Comparison of ENCODE assay signal across 18 cellular contexts in the genomic region with DNA sequence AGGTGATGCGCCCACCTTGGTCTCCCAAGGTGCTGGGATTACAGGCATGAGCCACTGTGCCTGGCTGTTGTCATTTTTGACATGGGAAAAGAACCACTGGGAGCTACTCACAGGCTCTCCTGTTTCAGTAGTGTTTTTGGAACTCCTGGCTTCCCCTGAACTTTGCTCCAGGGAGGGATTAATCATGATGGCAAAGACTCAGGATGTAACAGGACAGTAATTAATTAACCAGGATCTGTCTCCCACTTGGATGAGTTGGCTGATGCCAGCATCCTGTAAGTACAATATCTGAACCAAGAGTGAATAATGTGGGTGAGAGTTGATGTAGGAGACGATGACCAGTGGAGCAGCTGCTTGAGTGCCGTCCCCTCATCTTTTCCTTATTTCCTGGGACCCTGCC.
"Had no signal": no experiment of that assay in that cellular context is flagged by ENCODE, and none has a peak within 500 bp of the region (broad histone marks: within the 10 kb centered on the region; RNA-seq: fewer than 3 reads in every experiment).

No MANE protein-coding gene starts in this region.

- H3K27ac Mint-ChIP-seq: activated CD8-positive, alpha-beta memory T cell treated with anti-CD3 and anti-CD28 coated beads, Interleukin-2, amount 10 ng/mL, durations not matched to agents 7 days and 5 days; activated naive CD8-positive, alpha-beta T cell; activated T-cell treated with anti-CD3 and anti-CD28 coated beads, Interleukin-2, amount 50 U/mL, for 24 hours; stimulated activated effector memory CD8-positive, alpha-beta T cell treated with anti-CD3 and anti-CD28 coated beads, Interleukin-12 subunit alpha, Interleukin-12 subunit beta, amount 100 ng/mL, for 72 hours; T-helper 17 cell had no signal

- H3K27ac ChIP-seq: brain microvascular endothelial cell, gastroesophageal sphincter, tibial nerve had no signal

- ATAC-seq: activated CD8-positive, alpha-beta memory T cell treated with anti-CD3 and anti-CD28 coated beads, Interleukin-2, amount 10 ng/mL, durations not matched to agents 7 days and 5 days; gastroesophageal sphincter; mucosa of descending colon; naive thymus-derived CD8-positive, alpha-beta T cell; right cardiac atrium; stimulated activated effector memory CD8-positive, alpha-beta T cell treated with anti-CD3 and anti-CD28 coated beads, Interleukin-12 subunit alpha, Interleukin-12 subunit beta, amount 100 ng/mL, for 72 hours; T-helper 17 cell had no signal

- H3K4me3 ChIP-seq: gastroesophageal sphincter, mucosa of descending colon, tibial nerve had no signal

- H3K9me3 Mint-ChIP-seq: activated T-cell treated with anti-CD3 and anti-CD28 coated beads, Interleukin-2, amount 50 U/mL, for 24 hours; naive thymus-derived CD8-positive, alpha-beta T cell; stimulated activated effector memory CD8-positive, alpha-beta T cell treated with anti-CD3 and anti-CD28 coated beads, Interleukin-12 subunit alpha, Interleukin-12 subunit beta, amount 100 ng/mL, for 72 hours had no signal

- H3K4me3 Mint-ChIP-seq: activated CD8-positive, alpha-beta memory T cell treated with anti-CD3 and anti-CD28 coated beads, Interleukin-2, amount 10 ng/mL, durations not matched to agents 7 days and 5 days; activated naive CD8-positive, alpha-beta T cell; activated T-cell treated with anti-CD3 and anti-CD28 coated beads, Interleukin-2, amount 50 U/mL, for 24 hours; stimulated activated effector memory CD8-positive, alpha-beta T cell treated with anti-CD3 and anti-CD28 coated beads, Interleukin-12 subunit alpha, Interleukin-12 subunit beta, amount 100 ng/mL, for 72 hours had no signal

- H3K27me3 ChIP-seq: brain microvascular endothelial cell, gastroesophageal sphincter, tibial nerve had no signal

- H3K27me3 Mint-ChIP-seq: activated CD8-positive, alpha-beta memory T cell treated with anti-CD3 and anti-CD28 coated beads, Interleukin-2, amount 10 ng/mL, durations not matched to agents 7 days and 5 days; activated naive CD8-positive, alpha-beta T cell; activated T-cell treated with anti-CD3 and anti-CD28 coated beads, Interleukin-2, amount 50 U/mL, for 24 hours; naive thymus-derived CD8-positive, alpha-beta T cell; T-helper 17 cell had no signal

- DNase-seq: activated CD4-positive, alpha-beta T cell treated with anti-CD3 and anti-CD28 coated beads, Interleukin-2, amount 50 U/mL, for 4 hours; activated CD4-positive, CD25-positive, alpha-beta regulatory T cell; activated CD8-positive, alpha-beta memory T cell treated with anti-CD3 and anti-CD28 coated beads, Interleukin-2, amount 10 ng/mL, durations not matched to agents 7 days and 5 days; activated effector memory CD4-positive, alpha-beta T cell treated with Interleukin-2 at 50 U/mL for 16 hours; activated T-cell treated with anti-CD3 and anti-CD28 coated beads, Interleukin-2, amount 50 U/mL, for 24 hours; amygdala; brain microvascular endothelial cell; cerebellar nuclear complex; hippocampal formation; mucosa of descending colon; naive thymus-derived CD8-positive, alpha-beta T cell; posterior cingulate gyrus; right cardiac atrium; T-helper 17 cell had no signal

- H3K9me3 ChIP-seq: gastroesophageal sphincter, mucosa of descending colon, tibial nerve had no signal
